21 cellular contexts compared by ENCODE assay signal in genomic region chrX:25084446-25084845, GRCh38.
"Had no signal": no experiment of that assay in that cellular context is flagged by ENCODE, and none has a peak within 500 bp of the region (broad histone marks: within the 10 kb centered on the region; RNA-seq: fewer than 3 reads in every experiment).

No MANE protein-coding gene starts in this region.

- H3K36me3 ChIP-seq: cardiac muscle cell, heart right ventricle, tibial artery had no signal

- H3K27me3 ChIP-seq: cardiac muscle cell, tibial artery had no signal

- DNase-seq: activated CD4-positive, alpha-beta memory T cell treated with anti-CD3 and anti-CD28 coated beads, Interleukin-2, amount 10 ng/mL, durations not matched to agents 7 days and 5 days; activated CD4-positive, alpha-beta T cell treated with anti-CD3 and anti-CD28 coated beads, Interleukin-2, amount 10 ng/mL, durations not matched to agents 24 days and 14 days; activated effector memory CD4-positive, alpha-beta T cell treated with Interleukin-2 at 50 U/mL for 16 hours; activated naive CD4-positive, alpha-beta T cell treated with anti-CD3 and anti-CD28 coated beads, Interleukin-2, amount 10 ng/mL, durations not matched to agents 7 days and 5 days; activated T-cell treated with anti-CD3 and anti-CD28 coated beads, Interleukin-2, amount 50 U/mL, for 72 hours; amygdala; dermis blood vessel endothelial cell; effector CD8-positive, alpha-beta T cell; foreskin fibroblast; heart right ventricle; islet precursor cell; left cardiac atrium; midbrain; natural killer cell; small intestine; stimulated activated CD4-positive, alpha-beta T cell treated with anti-CD3 and anti-CD28 coated beads, Interleukin-2, amount 100 ng/mL, for 24 hours; stimulated activated naive CD8-positive, alpha-beta T cell treated with anti-CD3 and anti-CD28 coated beads, Interleukin-15, amount 100 ng/mL, for 72 hours; tibial artery had no signal

- H3K4me1 ChIP-seq: heart right ventricle, tibial artery had no signal

- H3K4me3 ChIP-seq: cardiac muscle cell, heart right ventricle, tibial artery had no signal

- ATAC-seq: heart right ventricle; left cardiac atrium; natural killer cell; sciatic nerve; stimulated activated naive CD8-positive, alpha-beta T cell treated with anti-CD3 and anti-CD28 coated beads, Interleukin-15, amount 100 ng/mL, for 72 hours had no signal

- H3K27ac ChIP-seq: cardiac muscle cell, heart right ventricle, tibial artery, VCaP had no signal
